ENCODE assay signal across 15 cellular contexts in the genomic region with DNA sequence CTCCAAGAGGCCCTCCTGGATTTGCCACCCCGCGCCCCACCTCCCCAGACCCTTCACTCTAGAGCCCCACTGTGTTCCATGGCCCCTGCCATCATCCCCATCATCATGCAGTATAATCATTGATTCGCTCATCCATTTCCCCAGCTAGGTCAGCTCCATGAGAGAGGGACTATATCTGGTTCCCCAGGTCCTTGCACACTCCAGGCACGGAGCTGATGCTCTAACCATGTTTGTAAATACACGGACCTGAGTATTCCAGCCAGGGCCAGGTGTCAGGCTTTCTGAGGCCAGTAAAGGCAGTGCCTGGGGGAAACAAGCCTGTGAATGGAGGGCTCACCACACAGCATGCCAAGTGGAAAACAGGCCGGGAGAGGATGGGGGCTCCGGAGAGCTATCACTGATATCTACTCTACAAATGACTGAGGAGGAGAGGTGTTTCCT. TPM values are rescaled to one million over a fixed set of nuclear protein-coding genes. Genes with fewer than 3 reads are reported as not detected.
DNase-seq lines count a peak whose midpoint lies in the region; ATAC-seq and TF ChIP-seq lines count a peak whose summit lies in the region.
"Had no signal": no experiment of that assay in that cellular context is flagged by ENCODE, and none has a peak within 500 bp of the region (broad histone marks: within the 10 kb centered on the region; RNA-seq: fewer than 3 reads in every experiment).

No MANE protein-coding gene starts in this region.

- CTCF ChIA-PET in activated CD8-positive, alpha-beta memory T cell treated with anti-CD3 and anti-CD28 coated beads, Interleukin-2, amount 10 ng/mL, durations not matched to agents 7 days and 5 days (lab: Charles Lee) = no interaction called here

- no peak for TF ChIP-seq POLR2A in gastrocnemius medialis (IDR thresholded peaks at IDR 0.05)

- DNase-seq in activated CD8-positive, alpha-beta memory T cell treated with anti-CD3 and anti-CD28 coated beads, Interleukin-2, amount 10 ng/mL, durations not matched to agents 7 days and 5 days = peak; percentile 11
- DNase-seq in caudate nucleus (lab: John Stamatoyannopoulos, UW) (no peak), lung (ENCODE audit: low spot score) (peak; percentile 27), gastrocnemius medialis (no peak), NOMO-1 treated with DMSO at 0.1 percent for 48 hours (lab: John Stamatoyannopoulos, UW; ENCODE audit: unreplicated experiment) (no peak), T-helper 2 cell (no peak), type B pancreatic cell (ENCODE audit: extremely low spot score, unreplicated experiment) (no peak), NCI-H1930 (lab: John Stamatoyannopoulos, UW) (no peak)
- DNase-seq: activated naive CD4-positive, alpha-beta T cell treated with anti-CD3 and anti-CD28 coated beads for 36 hours; effector CD8-positive, alpha-beta T cell; GDM1; NCI-H2107; NCI-H69; stimulated activated naive CD4-positive, alpha-beta T cell treated with Interleukin-2 at 50 U/mL for 16 hours had no signal

- peaks cover 12% of the 10 kb centered on the region for H3K27me3 Mint-ChIP-seq in activated CD8-positive, alpha-beta memory T cell treated with anti-CD3 and anti-CD28 coated beads, Interleukin-2, amount 10 ng/mL, durations not matched to agents 7 days and 5 days
- peaks cover 11% of the 10 kb centered on the region for H3K27me3 Mint-ChIP-seq in type B pancreatic cell

- no peaks in the 10 kb centered on the region for H3K9me3 Mint-ChIP-seq in activated CD8-positive, alpha-beta memory T cell treated with anti-CD3 and anti-CD28 coated beads, Interleukin-2, amount 10 ng/mL, durations not matched to agents 7 days and 5 days (ENCODE audit: low read depth)
- H3K9me3 Mint-ChIP-seq in type B pancreatic cell = no peaks in the 10 kb centered on the region
- H3K9me3 Mint-ChIP-seq: activated naive CD4-positive, alpha-beta T cell treated with anti-CD3 and anti-CD28 coated beads for 36 hours had no signal

- no peak for TF ChIP-seq CTCF in lung (IDR thresholded peaks at IDR 0.05; ENCODE audit: control extremely low read depth, extremely low read depth)
- TF ChIP-seq CTCF in gastrocnemius medialis (IDR thresholded peaks at IDR 0.05 in 4 of 5, conservative IDR thresholded peaks at IDR 0.05 in 1 of 5) = no peak
- TF ChIP-seq CTCF in type B pancreatic cell (conservative IDR thresholded peaks at IDR 0.05) = no peak

- H3K27ac Mint-ChIP-seq in activated CD8-positive, alpha-beta memory T cell treated with anti-CD3 and anti-CD28 coated beads, Interleukin-2, amount 10 ng/mL, durations not matched to agents 7 days and 5 days = no peak overlapping the region
- H3K27ac Mint-ChIP-seq in type B pancreatic cell = no peak overlapping the region
- H3K27ac Mint-ChIP-seq: activated naive CD4-positive, alpha-beta T cell treated with anti-CD3 and anti-CD28 coated beads for 36 hours had no signal

- H3K4me1 ChIP-seq in lung (ENCODE audit: control insufficient read depth in 2 of 2, insufficient read depth in 2 of 2, low read length in 2 of 2) = peaks cover 0 to 2% of the 10 kb centered on the region in 2 donors
- H3K4me1 ChIP-seq in gastrocnemius medialis = peaks cover 10 to 19% of the 10 kb centered on the region in 2 donors

- in situ Hi-C loops in gastrocnemius medialis (cut with MboI; ENCODE audit: low sequenced_read_pairs in 4 of 4) = no loop called here

- H3K4me3 ChIP-seq in lung (no peak overlapping the region), gastrocnemius medialis (no peak overlapping the region)

- intact Hi-C loops in gastrocnemius medialis (cut with DNase I; ENCODE audit: low total_unique reads) = no loop called here

- no peaks in the 10 kb centered on the region for H3K9me3 ChIP-seq in lung (ENCODE audit: control insufficient read depth in 2 of 2, insufficient read depth in 1 of 2, low read length in 1 of 2)
- H3K9me3 ChIP-seq in gastrocnemius medialis = no peaks in the 10 kb centered on the region

- ATAC-seq in activated CD8-positive, alpha-beta memory T cell treated with anti-CD3 and anti-CD28 coated beads, Interleukin-2, amount 10 ng/mL, durations not matched to agents 7 days and 5 days = no peak
- ATAC-seq in lung (ENCODE audit: insufficient read depth, low FRiP score) (no peak), gastrocnemius medialis (no peak)

- no peak overlapping the region for H3K4me3 Mint-ChIP-seq in activated CD8-positive, alpha-beta memory T cell treated with anti-CD3 and anti-CD28 coated beads, Interleukin-2, amount 10 ng/mL, durations not matched to agents 7 days and 5 days
- H3K4me3 Mint-ChIP-seq in type B pancreatic cell = no peak overlapping the region
- H3K4me3 Mint-ChIP-seq: activated naive CD4-positive, alpha-beta T cell treated with anti-CD3 and anti-CD28 coated beads for 36 hours had no signal

- H3K4me1 Mint-ChIP-seq in activated CD8-positive, alpha-beta memory T cell treated with anti-CD3 and anti-CD28 coated beads, Interleukin-2, amount 10 ng/mL, durations not matched to agents 7 days and 5 days = peaks cover 7% of the 10 kb centered on the region
- peaks cover 80% of the 10 kb centered on the region for H3K4me1 Mint-ChIP-seq in type B pancreatic cell (ENCODE audit: unreplicated experiment)

- no peaks in the 10 kb centered on the region for H3K36me3 ChIP-seq in lung (ENCODE audit: control insufficient read depth in 2 of 2, insufficient read depth in 2 of 2, low read length in 2 of 2)
- H3K36me3 ChIP-seq in gastrocnemius medialis = no peaks in the 10 kb centered on the region

- 88 to 95% methylated on average over 7 of the region's 7 CpGs for WGBS in lung, 2 donors

- H3K27me3 ChIP-seq in lung (ENCODE audit: control insufficient read depth, insufficient read depth) (no peaks in the 10 kb centered on the region), gastrocnemius medialis (no peaks in the 10 kb centered on the region)

- no peaks in the 10 kb centered on the region for H3K36me3 Mint-ChIP-seq in activated CD8-positive, alpha-beta memory T cell treated with anti-CD3 and anti-CD28 coated beads, Interleukin-2, amount 10 ng/mL, durations not matched to agents 7 days and 5 days
- H3K36me3 Mint-ChIP-seq in type B pancreatic cell = no peaks in the 10 kb centered on the region

- H3K27ac ChIP-seq in caudate nucleus (ENCODE audit: low read depth, low read length) (peak overlapping the region; percentile 63), lung (ENCODE audit: low read depth in 1 of 2, low read length in 1 of 2) (peak overlapping the region in 1 of 2 donors; percentile 49), gastrocnemius medialis (peak overlapping the region; percentile 55 to 78 (median 75))

RNA-seq across cellular contexts. Expression of a gene that starts 27.1 kb away (rescaled TPM):
- total RNA-seq in activated CD8-positive, alpha-beta memory T cell treated with anti-CD3 and anti-CD28 coated beads, Interleukin-2, amount 10 ng/mL, durations not matched to agents 7 days and 5 days = 10 to 100 TPM in 1 of 2 experiments, 1 to 10 TPM in 1; 6.5 to 10.5 TPM
- total RNA-seq in lung (10 to 100 TPM in 1 of 2 donors, 1 to 10 TPM in 1; 7.7 to 27.4 TPM), gastrocnemius medialis (10 to 100 TPM in 3 of 4 donors, 1 to 10 TPM in 1; 8.7 to 17.5 (median 10.1) TPM), type B pancreatic cell (ENCODE audit: low replicate concordance) (17.1 and 67.5 TPM in 2 replicates)
- 10 to 100 TPM in 1 of 2 donors, 1 to 10 TPM in 1; 8.2 to 15.8 TPM for polyA plus RNA-seq in lung

RNA-seq across cellular contexts. Expression of a gene that starts 45.8 kb away (rescaled TPM):
- total RNA-seq in activated CD8-positive, alpha-beta memory T cell treated with anti-CD3 and anti-CD28 coated beads, Interleukin-2, amount 10 ng/mL, durations not matched to agents 7 days and 5 days = not detected
- total RNA-seq in lung (10 to 100 TPM in 1 of 2 donors, 1 to 10 TPM in 1; 4.4 to 26.6 TPM), gastrocnemius medialis (1 to 10 TPM in 1 of 4 donors, under 1 TPM in 2, not detected in 1; 0.65 to 2.9 (median 0.95) TPM), type B pancreatic cell (ENCODE audit: low replicate concordance) (56.7 and 207 TPM in 2 replicates)
- polyA plus RNA-seq in lung = 10 to 100 TPM; 13.0 to 20.7 TPM
- total RNA-seq: activated naive CD4-positive, alpha-beta T cell treated with anti-CD3 and anti-CD28 coated beads for 36 hours; lung microvascular endothelial cell had no signal

RNA-seq across cellular contexts. Expression of a gene that starts 56.2 kb away (rescaled TPM):
- total RNA-seq in activated CD8-positive, alpha-beta memory T cell treated with anti-CD3 and anti-CD28 coated beads, Interleukin-2, amount 10 ng/mL, durations not matched to agents 7 days and 5 days = not detected
- total RNA-seq in lung (1 to 10 TPM; 2.6 to 2.9 TPM), gastrocnemius medialis (not detected), type B pancreatic cell (ENCODE audit: low replicate concordance) (1.4 and 4.3 TPM in 2 replicates)
- 1 to 10 TPM; 3.3 to 3.9 TPM for polyA plus RNA-seq in lung
- total RNA-seq: activated naive CD4-positive, alpha-beta T cell treated with anti-CD3 and anti-CD28 coated beads for 36 hours had no signal

Comparison
In these comparisons a context has a peak if more than half of its experiments do, and no peak if none do; other contexts are left out.
1. DNase-seq: peak in activated CD8-positive, alpha-beta memory T cell treated with anti-CD3 and anti-CD28 coated beads, Interleukin-2, amount 10 ng/mL, durations not matched to agents 7 days and 5 days (single experiment) and lung (single experiment); none in caudate nucleus (0 of 61), gastrocnemius medialis (0 of 2), NOMO-1 treated with DMSO at 0.1 percent for 48 hours (single experiment), T-helper 2 cell (0 of 5), type B pancreatic cell (single experiment) and NCI-H1930 (0 of 2).